Comparison of ENCODE assay signal across 30 cellular contexts in genomic region chr5:108822211-108822947, GRCh38.
"Had no signal": no experiment of that assay in that cellular context is flagged by ENCODE, and none has a peak within 500 bp of the region (broad histone marks: within the 10 kb centered on the region; RNA-seq: fewer than 3 reads in every experiment).

No MANE protein-coding gene starts in this region.

- DNase-seq: activated CD4-positive, alpha-beta memory T cell treated with anti-CD3 and anti-CD28 coated beads, Interleukin-2, amount 10 ng/mL, durations not matched to agents 7 days and 5 days; activated CD4-positive, alpha-beta T cell treated with anti-CD3 and anti-CD28 coated beads for 1 hour; activated CD4-positive, alpha-beta T cell treated with anti-CD3 and anti-CD28 coated beads for 36 hours; activated CD4-positive, alpha-beta T cell treated with anti-CD3 and anti-CD28 coated beads for 48 hours; activated CD4-positive, alpha-beta T cell treated with anti-CD3 and anti-CD28 coated beads, Interleukin-2, amount 10 ng/mL, durations not matched to agents 7 days and 5 days; activated CD4-positive, alpha-beta T cell treated with anti-CD3 and anti-CD28 coated beads, Interleukin-2, amount 50 U/mL, for 48 hours; activated CD4-positive, CD25-positive, alpha-beta regulatory T cell; activated CD8-positive, alpha-beta memory T cell treated with anti-CD3 and anti-CD28 coated beads for 24 hours; activated CD8-positive, alpha-beta memory T cell treated with anti-CD3 and anti-CD28 coated beads, Interleukin-2, amount 10 ng/mL, durations not matched to agents 7 days and 5 days; activated CD8-positive, alpha-beta memory T cell treated with anti-CD3 and anti-CD28 coated beads, Interleukin-2, amount 50 U/mL, for 48 hours; activated CD8-positive, alpha-beta T cell treated with anti-CD3 and anti-CD28 coated beads, Interleukin-2, amount 10 ng/mL, durations not matched to agents 7 days and 5 days; activated effector memory CD4-positive, alpha-beta T cell treated with Interleukin-2 at 50 U/mL for 16 hours; activated gamma-delta T cell; activated naive CD4-positive, alpha-beta T cell treated with anti-CD3 and anti-CD28 coated beads, Interleukin-2, amount 10 ng/mL, durations not matched to agents 7 days and 5 days; activated naive CD4-positive, alpha-beta T cell treated with Interleukin-2 at 50 U/mL for 16 hours; activated naive CD8-positive, alpha-beta T cell treated with anti-CD3 and anti-CD28 coated beads, Interleukin-2, amount 10 ng/mL, durations not matched to agents 7 days and 5 days; activated naive CD8-positive, alpha-beta T cell treated with anti-CD3 and anti-CD28 coated beads, Interleukin-2, amount 50 U/mL, for 24 hours; activated T-cell treated with anti-CD3 and anti-CD28 coated beads, Interleukin-2, amount 50 U/mL, for 24 hours; activated T-cell treated with anti-CD3 and anti-CD28 coated beads, Interleukin-2, amount 50 U/mL, for 48 hours; amygdala; anterior cingulate cortex; caudate nucleus; T-helper 1 cell; T-helper 2 cell; T-helper 9 cell had no signal

- H3K27ac ChIP-seq: ascending aorta, cardiac muscle cell, VCaP had no signal

- ATAC-seq: activated CD4-positive, alpha-beta T cell treated with anti-CD3 and anti-CD28 coated beads for 36 hours; activated CD4-positive, CD25-positive, alpha-beta regulatory T cell treated with anti-CD3 and anti-CD28 coated beads, Interleukin-2, amount 50 U/mL, for 24 hours; activated CD8-positive, alpha-beta memory T cell treated with anti-CD3 and anti-CD28 coated beads, Interleukin-2, amount 10 ng/mL, durations not matched to agents 7 days and 5 days; activated CD8-positive, alpha-beta T cell treated with anti-CD3 and anti-CD28 coated beads, Interleukin-2, amount 10 ng/mL, durations not matched to agents 7 days and 5 days; activated naive CD8-positive, alpha-beta T cell treated with anti-CD3 and anti-CD28 coated beads, Interleukin-2, amount 50 U/mL, for 24 hours had no signal

- H3K4me1 ChIP-seq: ascending aorta had no signal

- H3K4me3 ChIP-seq: ascending aorta, cardiac muscle cell had no signal

- H3K27me3 ChIP-seq: ascending aorta, cardiac muscle cell had no signal

- FAIRE-seq: bronchial epithelial cell had no signal

- H3K9me3 ChIP-seq: ascending aorta had no signal

- H3K36me3 ChIP-seq: ascending aorta, cardiac muscle cell had no signal
